ENCODE assay signal across 2 cellular contexts in genomic region chr17:44831270-44831770, GRCh38.
TF ChIP-seq lines count a peak whose summit lies in the region.

No MANE protein-coding gene starts in this region.

TF ChIP-seq in K562, 482 proteins besides CTCF, POLR2A, EP300 and RAD21:
- TF ChIP-seq ZNF445 (CRISPR knock-in tag; IDR thresholded peaks at IDR 0.05; ENCODE audit: low read depth) (no peak), KDM1A (IDR thresholded peaks at IDR 0.05) (peak; percentile 49; a peak in 3 of 4 replicates)

TF ChIP-seq in GM12891, 5 proteins besides CTCF, POLR2A, EP300 and RAD21 (continued from another document):
- TF ChIP-seq POLR2AphosphoS5 (IDR thresholded peaks at IDR 0.05; ENCODE audit: low read depth, low read length): no peak
- no peak for TF ChIP-seq TAF1 (IDR thresholded peaks at IDR 0.05; ENCODE audit: low read depth, low read length)
- TF ChIP-seq POU2F2 (IDR thresholded peaks at IDR 0.05; ENCODE audit: low read depth, low read length): no peak
- TF ChIP-seq PAX5 (IDR thresholded peaks at IDR 0.05; ENCODE audit: insufficient read depth, low read length, severe bottlenecking): no peak
